15 cellular contexts compared by ENCODE assay signal in genomic region chr15:47484119-47484518, GRCh38.
DNase-seq lines count a peak whose midpoint lies in the region; ATAC-seq, FAIRE-seq and TF ChIP-seq lines count a peak whose summit lies in the region.
"Had no signal": no experiment of that assay in that cellular context is flagged by ENCODE, and none has a peak within 500 bp of the region (broad histone marks: within the 10 kb centered on the region; RNA-seq: fewer than 3 reads in every experiment).

No MANE protein-coding gene starts in this region.

- TF ChIP-seq CTCF in K562 (IDR thresholded peaks at IDR 0.05 in 2 of 3, conservative IDR thresholded peaks at IDR 0.05 in 1 of 3; ENCODE audit: insufficient read depth in 2 of 3, low read depth in 1 of 3, low read length in 3 of 3), result no peak
- no peak for TF ChIP-seq CTCF in neural progenitor cell (IDR thresholded peaks at IDR 0.05)

- H3K27ac Mint-ChIP-seq in neural progenitor cell, result no peak overlapping the region
- H3K27ac Mint-ChIP-seq: activated naive CD8-positive, alpha-beta T cell treated with anti-CD3 and anti-CD28 coated beads, Interleukin-2, amount 10 ng/mL, durations not matched to agents 7 days and 5 days; dendritic cell treated with granulocyte-macrophage colony-stimulating factor and Interleukin-4, amounts not matched to agents 40 ng/mL and 50 ng/mL, for 4 days had no signal

- TF ChIP-seq POLR2A in K562 (conservative IDR thresholded peaks at IDR 0.05) (no peak), erythroblast (IDR thresholded peaks at IDR 0.05; ENCODE audit: low read length) (no peak)

- BruUV-seq in K562 (replicated peaks; lab: Mats Ljungman, UMichigan), result no TSS peak

- H3K27me3 ChIP-seq in K562 (ENCODE audit: control insufficient read depth in 2 of 2, insufficient read depth in 2 of 2, low read length in 2 of 2), result no peaks in the 10 kb centered on the region
- H3K27me3 ChIP-seq in neural progenitor cell, result no peaks in the 10 kb centered on the region
- H3K27me3 ChIP-seq: transverse colon had no signal

- ATAC-seq in K562 (no peak), HG03175 (IDR thresholded peaks at IDR 0.05; ENCODE audit: unreplicated experiment) (no peak), GM19455 (IDR thresholded peaks at IDR 0.05; ENCODE audit: unreplicated experiment) (no peak)

- no peaks in the 10 kb centered on the region for H3K4me1 ChIP-seq in K562 (replicated peaks in 1 of 2; ENCODE audit: control insufficient read depth in 2 of 2, insufficient read depth in 2 of 2, low read length in 2 of 2)
- no peaks in the 10 kb centered on the region for H3K4me1 ChIP-seq in neural progenitor cell
- H3K4me1 ChIP-seq: transverse colon had no signal

- H3K9me3 ChIP-seq in K562 (replicated peaks; ENCODE audit: control insufficient read depth, insufficient read depth, low read depth, low read length), result no peaks in the 10 kb centered on the region
- no peaks in the 10 kb centered on the region for H3K9me3 ChIP-seq in neural progenitor cell (ENCODE audit: low read depth)
- H3K9me3 ChIP-seq: transverse colon had no signal

- no peak for TF ChIP-seq RAD21 in K562 (CRISPR knock-in tag; conservative IDR thresholded peaks at IDR 0.05 in 1 of 2, IDR thresholded peaks at IDR 0.05 in 1 of 2)

- in situ Hi-C loops in K562 (cut with MboI), result no loop called here

- DNase-seq in NCI-H2171 treated with DMSO at 0.1 percent for 48 hours (lab: John Stamatoyannopoulos, UW) (peak; percentile 4), NCI-H2171 (lab: John Stamatoyannopoulos, UW) (no peak), NCI-H446 treated with DMSO at 0.1 percent for 48 hours (lab: John Stamatoyannopoulos, UW) (peak; percentile 35), K562 (ENCODE audit: extremely low read depth in 1 of 4, low spot score in 3 of 4) (no peak), neural progenitor cell (ENCODE audit: low spot score) (no peak), erythroblast (lab: John Stamatoyannopoulos, UW) (no peak)
- DNase-seq: activated CD4-positive, CD25-positive, alpha-beta regulatory T cell treated with anti-CD3 and anti-CD28 coated beads, Interleukin-2, amount 50 U/mL, for 72 hours; activated naive CD8-positive, alpha-beta T cell treated with anti-CD3 and anti-CD28 coated beads, Interleukin-2, amount 10 ng/mL, durations not matched to agents 7 days and 5 days; Calu3; NK-92 treated with Interleukin-12 subunit alpha and Interleukin-12 subunit beta, amount 100 ng/mL, for 24 hours; SW 1271; transverse colon had no signal

- no peak overlapping the region for H3K4me3 Mint-ChIP-seq in neural progenitor cell
- H3K4me3 Mint-ChIP-seq: activated naive CD8-positive, alpha-beta T cell treated with anti-CD3 and anti-CD28 coated beads, Interleukin-2, amount 10 ng/mL, durations not matched to agents 7 days and 5 days; dendritic cell treated with granulocyte-macrophage colony-stimulating factor and Interleukin-4, amounts not matched to agents 40 ng/mL and 50 ng/mL, for 4 days had no signal

- no peak for FAIRE-seq in K562 (lab: Jason Lieb, UNC)

- whole genome bisulfite sequencing in K562 (ENCODE audit: insufficient coverage, low coverage, missing lambda C conversion rate), result 4% methylated on average over 4 of the region's 4 CpGs

- H2AFZ ChIP-seq in K562 (ENCODE audit: low read depth, low read length) (no peak overlapping the region), neural progenitor cell (replicated peaks) (peak overlapping the region; percentile 46)

- H3F3A ChIP-seq in neural progenitor cell (ENCODE audit: low read depth), result no peaks in the 10 kb centered on the region

- no peaks in the 10 kb centered on the region for H3K4me1 Mint-ChIP-seq in neural progenitor cell
- H3K4me1 Mint-ChIP-seq: activated naive CD8-positive, alpha-beta T cell treated with anti-CD3 and anti-CD28 coated beads, Interleukin-2, amount 10 ng/mL, durations not matched to agents 7 days and 5 days had no signal

- H3K79me2 ChIP-seq in K562 (ENCODE audit: control insufficient read depth, insufficient read depth, low read length), result no peaks in the 10 kb centered on the region
- no peaks in the 10 kb centered on the region for H3K79me2 ChIP-seq in neural progenitor cell (ENCODE audit: low read depth)

- intact Hi-C loops in K562 (cut with micrococcal nuclease), result no loop called here

- no peaks in the 10 kb centered on the region for H3K9me1 ChIP-seq in K562 (ENCODE audit: control insufficient read depth, insufficient read depth, low read length)

- H3K36me3 Mint-ChIP-seq in neural progenitor cell, result no peaks in the 10 kb centered on the region
- H3K36me3 Mint-ChIP-seq: activated naive CD8-positive, alpha-beta T cell treated with anti-CD3 and anti-CD28 coated beads, Interleukin-2, amount 10 ng/mL, durations not matched to agents 7 days and 5 days had no signal

- H3K36me3 ChIP-seq in K562 (ENCODE audit: control insufficient read depth, insufficient read depth, low read length) (no peaks in the 10 kb centered on the region), neural progenitor cell (no peaks in the 10 kb centered on the region)
- H3K36me3 ChIP-seq: transverse colon had no signal

- H3K9ac ChIP-seq in K562 (ENCODE audit: insufficient read depth in 1 of 2, low read depth in 2 of 2, low read length in 2 of 2) (no peak overlapping the region), neural progenitor cell (no peak overlapping the region)

- peaks cover 2% of the 10 kb centered on the region for H3K9me3 Mint-ChIP-seq in neural progenitor cell

- H3K4me2 ChIP-seq in K562 (ENCODE audit: insufficient read depth, low read length) (no peak overlapping the region), neural progenitor cell (no peak overlapping the region)

- no peak for TF ChIP-seq EP300 in K562 (IDR thresholded peaks at IDR 0.05; ENCODE audit: low read length)

- H3K27ac ChIP-seq in K562 (ENCODE audit: extremely low read depth, low read depth, low read length) (no peak overlapping the region), neural progenitor cell (no peak overlapping the region)
- H3K27ac ChIP-seq: transverse colon had no signal

- CTCF ChIA-PET in K562 (lab: Yijun Ruan, JAX; ENCODE audit: low intra/inter-chr PET ratio), result no interaction called here

- H3K27me3 Mint-ChIP-seq in neural progenitor cell (ENCODE audit: insufficient read depth, low read depth), result no peaks in the 10 kb centered on the region
- H3K27me3 Mint-ChIP-seq: activated naive CD8-positive, alpha-beta T cell treated with anti-CD3 and anti-CD28 coated beads, Interleukin-2, amount 10 ng/mL, durations not matched to agents 7 days and 5 days had no signal

- no peaks in the 10 kb centered on the region for H4K20me1 ChIP-seq in K562 (replicated peaks; ENCODE audit: control insufficient read depth, insufficient read depth, low read length)
- H4K20me1 ChIP-seq in neural progenitor cell (ENCODE audit: low read depth), result no peaks in the 10 kb centered on the region

- POLR2A ChIA-PET in K562 (lab: Yijun Ruan, JAX), result no interaction called here

- H3K4me3 ChIP-seq in K562 (no peak overlapping the region), neural progenitor cell (no peak overlapping the region)
- H3K4me3 ChIP-seq: transverse colon had no signal

TF ChIP-seq in K562, 482 proteins besides CTCF, POLR2A, EP300 and RAD21 (continues in another document):
- TF ChIP-seq NCOA1 (IDR thresholded peaks at IDR 0.05; ENCODE audit: low read depth) (no peak), ZEB2 (IDR thresholded peaks at IDR 0.05) (no peak), KLF16 (IDR thresholded peaks at IDR 0.05) (no peak), PHB2 (IDR thresholded peaks at IDR 0.05; ENCODE audit: low read depth) (no peak), GTF2B (IDR thresholded peaks at IDR 0.05; ENCODE audit: extremely low read depth, insufficient read length) (no peak)

Comparison
In these comparisons a context has a peak if more than half of its experiments do, and no peak if none do; other contexts are left out.
1. DNase-seq: peak in NCI-H2171 treated with DMSO at 0.1 percent for 48 hours (single experiment) and NCI-H446 treated with DMSO at 0.1 percent for 48 hours (single experiment); none in NCI-H2171 (single experiment), K562 (0 of 4), neural progenitor cell (single experiment) and erythroblast (0 of 2).